1 cellular context compared by ENCODE assay signal in the genomic region with DNA sequence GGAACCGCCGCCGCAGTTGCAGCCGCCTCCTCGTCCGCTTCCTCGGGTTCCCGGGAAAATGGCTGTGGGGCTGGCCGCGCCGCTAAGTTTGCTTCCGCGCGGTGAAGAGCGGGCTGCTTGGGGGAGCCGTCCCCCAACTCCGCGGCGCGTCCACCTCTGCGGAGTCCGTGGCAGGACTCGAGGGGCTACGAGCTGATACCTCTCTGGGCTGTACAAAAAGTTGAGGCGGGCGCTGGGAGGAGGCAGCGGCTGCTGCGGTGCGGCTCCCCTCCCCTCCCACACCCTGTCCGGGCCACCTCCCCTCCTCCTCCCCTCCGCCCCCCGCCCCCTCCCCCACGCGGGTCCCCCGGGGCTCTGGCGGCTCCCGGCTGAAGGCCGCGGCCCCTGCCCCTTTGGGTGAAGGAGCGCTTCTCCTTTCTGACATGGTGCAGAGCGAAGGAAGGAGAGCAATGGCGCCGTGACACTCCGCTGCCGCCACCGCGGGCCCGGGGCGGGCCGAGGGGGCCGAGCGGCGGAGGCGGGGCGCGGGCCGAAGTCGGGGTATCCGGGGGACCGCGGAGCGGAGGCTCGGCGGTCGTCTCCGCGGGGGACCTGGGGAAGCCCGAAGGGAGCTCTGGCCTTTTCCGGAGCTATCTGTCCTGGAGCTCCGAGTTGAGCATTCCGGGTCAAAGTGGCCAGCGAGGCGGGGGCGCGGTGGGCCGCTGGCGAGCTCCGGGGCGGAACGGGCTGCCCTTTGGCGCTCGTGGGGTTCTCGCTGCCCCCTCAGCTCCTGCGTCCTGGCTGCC.
TF ChIP-seq lines count a peak whose summit lies in the region.

No MANE protein-coding gene starts in this region.

TF ChIP-seq in K562, 482 proteins besides CTCF, POLR2A, EP300 and RAD21 (continued from another document):
- TF ChIP-seq, protein P1, sequence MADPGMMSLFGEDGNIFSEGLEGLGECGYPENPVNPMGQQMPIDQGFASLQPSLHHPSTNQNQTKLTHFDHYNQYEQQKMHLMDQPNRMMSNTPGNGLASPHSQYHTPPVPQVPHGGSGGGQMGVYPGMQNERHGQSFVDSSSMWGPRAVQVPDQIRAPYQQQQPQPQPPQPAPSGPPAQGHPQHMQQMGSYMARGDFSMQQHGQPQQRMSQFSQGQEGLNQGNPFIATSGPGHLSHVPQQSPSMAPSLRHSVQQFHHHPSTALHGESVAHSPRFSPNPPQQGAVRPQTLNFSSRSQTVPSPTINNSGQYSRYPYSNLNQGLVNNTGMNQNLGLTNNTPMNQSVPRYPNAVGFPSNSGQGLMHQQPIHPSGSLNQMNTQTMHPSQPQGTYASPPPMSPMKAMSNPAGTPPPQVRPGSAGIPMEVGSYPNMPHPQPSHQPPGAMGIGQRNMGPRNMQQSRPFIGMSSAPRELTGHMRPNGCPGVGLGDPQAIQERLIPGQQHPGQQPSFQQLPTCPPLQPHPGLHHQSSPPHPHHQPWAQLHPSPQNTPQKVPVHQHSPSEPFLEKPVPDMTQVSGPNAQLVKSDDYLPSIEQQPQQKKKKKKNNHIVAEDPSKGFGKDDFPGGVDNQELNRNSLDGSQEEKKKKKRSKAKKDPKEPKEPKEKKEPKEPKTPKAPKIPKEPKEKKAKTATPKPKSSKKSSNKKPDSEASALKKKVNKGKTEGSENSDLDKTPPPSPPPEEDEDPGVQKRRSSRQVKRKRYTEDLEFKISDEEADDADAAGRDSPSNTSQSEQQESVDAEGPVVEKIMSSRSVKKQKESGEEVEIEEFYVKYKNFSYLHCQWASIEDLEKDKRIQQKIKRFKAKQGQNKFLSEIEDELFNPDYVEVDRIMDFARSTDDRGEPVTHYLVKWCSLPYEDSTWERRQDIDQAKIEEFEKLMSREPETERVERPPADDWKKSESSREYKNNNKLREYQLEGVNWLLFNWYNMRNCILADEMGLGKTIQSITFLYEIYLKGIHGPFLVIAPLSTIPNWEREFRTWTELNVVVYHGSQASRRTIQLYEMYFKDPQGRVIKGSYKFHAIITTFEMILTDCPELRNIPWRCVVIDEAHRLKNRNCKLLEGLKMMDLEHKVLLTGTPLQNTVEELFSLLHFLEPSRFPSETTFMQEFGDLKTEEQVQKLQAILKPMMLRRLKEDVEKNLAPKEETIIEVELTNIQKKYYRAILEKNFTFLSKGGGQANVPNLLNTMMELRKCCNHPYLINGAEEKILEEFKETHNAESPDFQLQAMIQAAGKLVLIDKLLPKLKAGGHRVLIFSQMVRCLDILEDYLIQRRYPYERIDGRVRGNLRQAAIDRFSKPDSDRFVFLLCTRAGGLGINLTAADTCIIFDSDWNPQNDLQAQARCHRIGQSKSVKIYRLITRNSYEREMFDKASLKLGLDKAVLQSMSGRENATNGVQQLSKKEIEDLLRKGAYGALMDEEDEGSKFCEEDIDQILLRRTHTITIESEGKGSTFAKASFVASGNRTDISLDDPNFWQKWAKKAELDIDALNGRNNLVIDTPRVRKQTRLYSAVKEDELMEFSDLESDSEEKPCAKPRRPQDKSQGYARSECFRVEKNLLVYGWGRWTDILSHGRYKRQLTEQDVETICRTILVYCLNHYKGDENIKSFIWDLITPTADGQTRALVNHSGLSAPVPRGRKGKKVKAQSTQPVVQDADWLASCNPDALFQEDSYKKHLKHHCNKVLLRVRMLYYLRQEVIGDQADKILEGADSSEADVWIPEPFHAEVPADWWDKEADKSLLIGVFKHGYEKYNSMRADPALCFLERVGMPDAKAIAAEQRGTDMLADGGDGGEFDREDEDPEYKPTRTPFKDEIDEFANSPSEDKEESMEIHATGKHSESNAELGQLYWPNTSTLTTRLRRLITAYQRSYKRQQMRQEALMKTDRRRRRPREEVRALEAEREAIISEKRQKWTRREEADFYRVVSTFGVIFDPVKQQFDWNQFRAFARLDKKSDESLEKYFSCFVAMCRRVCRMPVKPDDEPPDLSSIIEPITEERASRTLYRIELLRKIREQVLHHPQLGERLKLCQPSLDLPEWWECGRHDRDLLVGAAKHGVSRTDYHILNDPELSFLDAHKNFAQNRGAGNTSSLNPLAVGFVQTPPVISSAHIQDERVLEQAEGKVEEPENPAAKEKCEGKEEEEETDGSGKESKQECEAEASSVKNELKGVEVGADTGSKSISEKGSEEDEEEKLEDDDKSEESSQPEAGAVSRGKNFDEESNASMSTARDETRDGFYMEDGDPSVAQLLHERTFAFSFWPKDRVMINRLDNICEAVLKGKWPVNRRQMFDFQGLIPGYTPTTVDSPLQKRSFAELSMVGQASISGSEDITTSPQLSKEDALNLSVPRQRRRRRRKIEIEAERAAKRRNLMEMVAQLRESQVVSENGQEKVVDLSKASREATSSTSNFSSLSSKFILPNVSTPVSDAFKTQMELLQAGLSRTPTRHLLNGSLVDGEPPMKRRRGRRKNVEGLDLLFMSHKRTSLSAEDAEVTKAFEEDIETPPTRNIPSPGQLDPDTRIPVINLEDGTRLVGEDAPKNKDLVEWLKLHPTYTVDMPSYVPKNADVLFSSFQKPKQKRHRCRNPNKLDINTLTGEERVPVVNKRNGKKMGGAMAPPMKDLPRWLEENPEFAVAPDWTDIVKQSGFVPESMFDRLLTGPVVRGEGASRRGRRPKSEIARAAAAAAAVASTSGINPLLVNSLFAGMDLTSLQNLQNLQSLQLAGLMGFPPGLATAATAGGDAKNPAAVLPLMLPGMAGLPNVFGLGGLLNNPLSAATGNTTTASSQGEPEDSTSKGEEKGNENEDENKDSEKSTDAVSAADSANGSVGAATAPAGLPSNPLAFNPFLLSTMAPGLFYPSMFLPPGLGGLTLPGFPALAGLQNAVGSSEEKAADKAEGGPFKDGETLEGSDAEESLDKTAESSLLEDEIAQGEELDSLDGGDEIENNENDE (IDR thresholded peaks at IDR 0.05; ENCODE audit: low read depth, low read length): no peak
- TF ChIP-seq NFRKB (IDR thresholded peaks at IDR 0.05; ENCODE audit: low read depth): no peak
- peak; percentile 11 for TF ChIP-seq TAF1 (IDR thresholded peaks at IDR 0.05; ENCODE audit: control insufficient read depth, extremely low read depth, insufficient read depth, low read length, severe bottlenecking)
- TF ChIP-seq, protein P2, sequence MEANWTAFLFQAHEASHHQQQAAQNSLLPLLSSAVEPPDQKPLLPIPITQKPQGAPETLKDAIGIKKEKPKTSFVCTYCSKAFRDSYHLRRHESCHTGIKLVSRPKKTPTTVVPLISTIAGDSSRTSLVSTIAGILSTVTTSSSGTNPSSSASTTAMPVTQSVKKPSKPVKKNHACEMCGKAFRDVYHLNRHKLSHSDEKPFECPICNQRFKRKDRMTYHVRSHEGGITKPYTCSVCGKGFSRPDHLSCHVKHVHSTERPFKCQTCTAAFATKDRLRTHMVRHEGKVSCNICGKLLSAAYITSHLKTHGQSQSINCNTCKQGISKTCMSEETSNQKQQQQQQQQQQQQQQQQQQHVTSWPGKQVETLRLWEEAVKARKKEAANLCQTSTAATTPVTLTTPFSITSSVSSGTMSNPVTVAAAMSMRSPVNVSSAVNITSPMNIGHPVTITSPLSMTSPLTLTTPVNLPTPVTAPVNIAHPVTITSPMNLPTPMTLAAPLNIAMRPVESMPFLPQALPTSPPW (CRISPR knock-in tag; IDR thresholded peaks at IDR 0.05): peak; percentile 81
- peak; percentile 73 for TF ChIP-seq POLR2G (IDR thresholded peaks at IDR 0.05; ENCODE audit: low read depth, low read length)
- TF ChIP-seq, protein P3, sequence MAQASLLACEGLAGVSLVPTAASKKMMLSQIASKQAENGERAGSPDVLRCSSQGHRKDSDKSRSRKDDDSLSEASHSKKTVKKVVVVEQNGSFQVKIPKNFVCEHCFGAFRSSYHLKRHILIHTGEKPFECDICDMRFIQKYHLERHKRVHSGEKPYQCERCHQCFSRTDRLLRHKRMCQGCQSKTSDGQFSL (CRISPR knock-in tag; IDR thresholded peaks at IDR 0.05): peak; percentile 61; the same call in 1 of the 2 replicates
- TF ChIP-seq, protein P3 (tag; IDR thresholded peaks at IDR 0.05): no peak
- no peak for TF ChIP-seq KLF13 (tag; IDR thresholded peaks at IDR 0.05; ENCODE audit: borderline replicate concordance, low read depth)
- TF ChIP-seq CHD2 (IDR thresholded peaks at IDR 0.05; ENCODE audit: low read depth, low read length): no peak
- TF ChIP-seq HNRNPK (IDR thresholded peaks at IDR 0.05; ENCODE audit: low read depth, low read length, poor library complexity, severe bottlenecking): no peak
- no peak for TF ChIP-seq RBM17 (IDR thresholded peaks at IDR 0.05; ENCODE audit: borderline replicate concordance, low read depth, low read length)
- TF ChIP-seq HDAC1 (IDR thresholded peaks at IDR 0.05): peak in 1 of 2 experiments; percentile 32; a peak in 1 of 4 replicates
- TF ChIP-seq RBFOX2 (IDR thresholded peaks at IDR 0.05; ENCODE audit: low read depth, low read length): peak; percentile 64
- TF ChIP-seq RBBP5 (IDR thresholded peaks at IDR 0.05; ENCODE audit: borderline replicate concordance, insufficient read depth, low read length, poor library complexity, severe bottlenecking): peak; percentile 40
- TF ChIP-seq CXXC5 (CRISPR knock-in tag; IDR thresholded peaks at IDR 0.05): peak; percentile 12; the same call in 1 of the 2 replicates
- no peak for TF ChIP-seq E2F3 (CRISPR knock-in tag; IDR thresholded peaks at IDR 0.05)
- peak; percentile 9 for TF ChIP-seq PHF8 (IDR thresholded peaks at IDR 0.05; ENCODE audit: borderline replicate concordance, low read length)
- TF ChIP-seq, protein P4, sequence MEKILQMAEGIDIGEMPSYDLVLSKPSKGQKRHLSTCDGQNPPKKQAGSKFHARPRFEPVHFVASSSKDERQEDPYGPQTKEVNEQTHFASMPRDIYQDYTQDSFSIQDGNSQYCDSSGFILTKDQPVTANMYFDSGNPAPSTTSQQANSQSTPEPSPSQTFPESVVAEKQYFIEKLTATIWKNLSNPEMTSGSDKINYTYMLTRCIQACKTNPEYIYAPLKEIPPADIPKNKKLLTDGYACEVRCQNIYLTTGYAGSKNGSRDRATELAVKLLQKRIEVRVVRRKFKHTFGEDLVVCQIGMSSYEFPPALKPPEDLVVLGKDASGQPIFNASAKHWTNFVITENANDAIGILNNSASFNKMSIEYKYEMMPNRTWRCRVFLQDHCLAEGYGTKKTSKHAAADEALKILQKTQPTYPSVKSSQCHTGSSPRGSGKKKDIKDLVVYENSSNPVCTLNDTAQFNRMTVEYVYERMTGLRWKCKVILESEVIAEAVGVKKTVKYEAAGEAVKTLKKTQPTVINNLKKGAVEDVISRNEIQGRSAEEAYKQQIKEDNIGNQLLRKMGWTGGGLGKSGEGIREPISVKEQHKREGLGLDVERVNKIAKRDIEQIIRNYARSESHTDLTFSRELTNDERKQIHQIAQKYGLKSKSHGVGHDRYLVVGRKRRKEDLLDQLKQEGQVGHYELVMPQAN (IDR thresholded peaks at IDR 0.05; ENCODE audit: borderline replicate concordance): peak; percentile 16; the same call in 1 of the 2 replicates
- TF ChIP-seq, protein P5, sequence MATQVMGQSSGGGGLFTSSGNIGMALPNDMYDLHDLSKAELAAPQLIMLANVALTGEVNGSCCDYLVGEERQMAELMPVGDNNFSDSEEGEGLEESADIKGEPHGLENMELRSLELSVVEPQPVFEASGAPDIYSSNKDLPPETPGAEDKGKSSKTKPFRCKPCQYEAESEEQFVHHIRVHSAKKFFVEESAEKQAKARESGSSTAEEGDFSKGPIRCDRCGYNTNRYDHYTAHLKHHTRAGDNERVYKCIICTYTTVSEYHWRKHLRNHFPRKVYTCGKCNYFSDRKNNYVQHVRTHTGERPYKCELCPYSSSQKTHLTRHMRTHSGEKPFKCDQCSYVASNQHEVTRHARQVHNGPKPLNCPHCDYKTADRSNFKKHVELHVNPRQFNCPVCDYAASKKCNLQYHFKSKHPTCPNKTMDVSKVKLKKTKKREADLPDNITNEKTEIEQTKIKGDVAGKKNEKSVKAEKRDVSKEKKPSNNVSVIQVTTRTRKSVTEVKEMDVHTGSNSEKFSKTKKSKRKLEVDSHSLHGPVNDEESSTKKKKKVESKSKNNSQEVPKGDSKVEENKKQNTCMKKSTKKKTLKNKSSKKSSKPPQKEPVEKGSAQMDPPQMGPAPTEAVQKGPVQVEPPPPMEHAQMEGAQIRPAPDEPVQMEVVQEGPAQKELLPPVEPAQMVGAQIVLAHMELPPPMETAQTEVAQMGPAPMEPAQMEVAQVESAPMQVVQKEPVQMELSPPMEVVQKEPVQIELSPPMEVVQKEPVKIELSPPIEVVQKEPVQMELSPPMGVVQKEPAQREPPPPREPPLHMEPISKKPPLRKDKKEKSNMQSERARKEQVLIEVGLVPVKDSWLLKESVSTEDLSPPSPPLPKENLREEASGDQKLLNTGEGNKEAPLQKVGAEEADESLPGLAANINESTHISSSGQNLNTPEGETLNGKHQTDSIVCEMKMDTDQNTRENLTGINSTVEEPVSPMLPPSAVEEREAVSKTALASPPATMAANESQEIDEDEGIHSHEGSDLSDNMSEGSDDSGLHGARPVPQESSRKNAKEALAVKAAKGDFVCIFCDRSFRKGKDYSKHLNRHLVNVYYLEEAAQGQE (CRISPR knock-in tag; IDR thresholded peaks at IDR 0.05; ENCODE audit: low read depth): no peak
- TF ChIP-seq ZNF3 (CRISPR knock-in tag; IDR thresholded peaks at IDR 0.05): no peak
- TF ChIP-seq RBM14 (IDR thresholded peaks at IDR 0.05; ENCODE audit: borderline replicate concordance, insufficient read depth, low read depth, low read length): no peak
- TF ChIP-seq ZBTB17 (CRISPR knock-in tag; IDR thresholded peaks at IDR 0.05): peak; percentile 70
- peak; percentile 3; the same call in 1 of the 2 replicates for TF ChIP-seq EP400 (IDR thresholded peaks at IDR 0.05)
- no peak for TF ChIP-seq ZFP30 (CRISPR knock-in tag; IDR thresholded peaks at IDR 0.05; ENCODE audit: borderline replicate concordance)
- TF ChIP-seq CCNT2 (IDR thresholded peaks at IDR 0.05; ENCODE audit: borderline replicate concordance, extremely low read depth, insufficient read length, low read depth, low read length): peak; percentile 15
- TF ChIP-seq, protein P6, sequence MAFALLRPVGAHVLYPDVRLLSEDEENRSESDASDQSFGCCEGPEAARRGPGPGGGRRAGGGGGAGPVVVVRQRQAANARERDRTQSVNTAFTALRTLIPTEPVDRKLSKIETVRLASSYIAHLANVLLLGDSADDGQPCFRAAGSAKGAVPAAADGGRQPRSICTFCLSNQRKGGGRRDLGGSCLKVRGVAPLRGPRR (CRISPR knock-in tag; IDR thresholded peaks at IDR 0.05): no peak
- peak; percentile 54; the same call in 1 of the 2 replicates for TF ChIP-seq ZFX (CRISPR knock-in tag; IDR thresholded peaks at IDR 0.05)
- peak; percentile 62 for TF ChIP-seq HMGN3 (IDR thresholded peaks at IDR 0.05; ENCODE audit: borderline replicate concordance, extremely low read depth, insufficient read length, low read depth, low read length)
- TF ChIP-seq ZBTB7A (IDR thresholded peaks at IDR 0.05; ENCODE audit: borderline replicate concordance, control insufficient read depth, low read depth, low read length): peak; percentile 57; the same call in 1 of the 2 replicates
- TF ChIP-seq, protein P7, sequence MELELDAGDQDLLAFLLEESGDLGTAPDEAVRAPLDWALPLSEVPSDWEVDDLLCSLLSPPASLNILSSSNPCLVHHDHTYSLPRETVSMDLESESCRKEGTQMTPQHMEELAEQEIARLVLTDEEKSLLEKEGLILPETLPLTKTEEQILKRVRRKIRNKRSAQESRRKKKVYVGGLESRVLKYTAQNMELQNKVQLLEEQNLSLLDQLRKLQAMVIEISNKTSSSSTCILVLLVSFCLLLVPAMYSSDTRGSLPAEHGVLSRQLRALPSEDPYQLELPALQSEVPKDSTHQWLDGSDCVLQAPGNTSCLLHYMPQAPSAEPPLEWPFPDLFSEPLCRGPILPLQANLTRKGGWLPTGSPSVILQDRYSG (tag; conservative IDR thresholded peaks at IDR 0.05; ENCODE audit: low read depth): no peak
- TF ChIP-seq ZNF644 (tag; IDR thresholded peaks at IDR 0.05; ENCODE audit: low read depth): no peak
TF ChIP-seq in K562: peak in this region for 23.
